Comparison of ENCODE assay signal across 1 cellular context in the genomic region with DNA sequence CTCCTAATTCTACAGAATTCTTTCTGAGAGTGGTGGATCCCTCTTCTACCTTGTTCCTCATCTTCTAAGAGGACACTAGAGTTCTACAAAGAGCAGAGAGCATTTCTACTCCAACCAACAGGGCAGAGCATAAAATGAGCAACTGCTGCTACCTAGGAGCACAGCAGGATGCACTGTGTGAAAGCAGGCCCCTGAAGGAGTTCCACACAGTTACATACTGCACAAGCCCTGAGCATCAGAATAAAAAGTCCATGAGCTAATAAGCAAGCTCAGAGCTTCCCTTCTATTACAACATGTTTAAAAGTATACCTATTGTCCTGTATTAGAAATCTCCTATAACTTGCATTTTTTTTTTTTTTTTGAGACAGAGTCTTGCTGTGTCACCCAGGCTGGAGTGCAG.
TF ChIP-seq lines count a peak whose summit lies in the region.

No MANE protein-coding gene starts in this region.

TF ChIP-seq in HCT116, 20 proteins besides CTCF, POLR2A, EP300 and RAD21 (continued from another document):
- TF ChIP-seq ELF1 (IDR thresholded peaks at IDR 0.05; ENCODE audit: borderline replicate concordance, low read depth) (no peak), CBX3 (IDR thresholded peaks at IDR 0.05; ENCODE audit: low read depth) (no peak)
TF ChIP-seq in HCT116: peak in this region for 0.
